ENCODE assay signal across 8 cellular contexts in genomic region chr7:76290847-76291345, GRCh38. TPM values are rescaled to one million over a fixed set of nuclear protein-coding genes. Genes with fewer than 3 reads are reported as not detected.
DNase-seq lines count a peak whose midpoint lies in the region; ATAC-seq, FAIRE-seq and TF ChIP-seq lines count a peak whose summit lies in the region.
"Not testable (repeated sequence)": the region's sequence is repeated elsewhere in the genome, so short reads cannot be mapped to it uniquely, and the experiment has no call there.

No MANE protein-coding gene starts in this region.

- not testable (repeated sequence) for H3K4me2 ChIP-seq in GM12878 (ENCODE audit: control insufficient read depth, insufficient read depth)
- peak overlapping the region; percentile 2 for H3K4me2 ChIP-seq in endothelial cell of umbilical vein (ENCODE audit: insufficient read depth, low read length)

- POLR2A ChIA-PET in activated CD4-positive, alpha-beta T cell treated with anti-CD3 and anti-CD28 coated beads, Interleukin-2, amount 10 ng/mL, durations not matched to agents 7 days and 5 days (lab: Charles Lee) = interaction anchor here (1.2 kb wide), 1 partner anchor 27 kb away, joined by 5 read pairs; no protein-coding TSS in a partner anchor
- POLR2A ChIA-PET in GM12878 (lab: Charles Lee) (interaction anchor here (0.8 to 2.1 kb wide), 2 partner anchors 12 to 27 kb away, joined by 3 to 12 read pairs; partner anchors contain the start of gene HSPB1), endothelial cell of umbilical vein (lab: Charles Lee) (interaction anchor here (0.7 to 2.2 kb wide), 6 partner anchors 8 to 107 kb away, joined by 3 to 55 read pairs (median 5); partner anchors contain the start of genes HSPB1 and YWHAG)

- H3K4me3 Mint-ChIP-seq in activated CD4-positive, alpha-beta T cell treated with anti-CD3 and anti-CD28 coated beads, Interleukin-2, amount 10 ng/mL, durations not matched to agents 7 days and 5 days = not testable (repeated sequence)

- H3K9me1 ChIP-seq in endothelial cell of umbilical vein (replicated peaks; ENCODE audit: control insufficient read depth, extremely low read depth, insufficient read depth, low read length) = not testable (repeated sequence)

- not testable (repeated sequence) for H3K4me1 ChIP-seq in GM12878 (ENCODE audit: control insufficient read depth, insufficient read depth, low read length)
- H3K4me1 ChIP-seq in endothelial cell of umbilical vein (ENCODE audit: control insufficient read depth, extremely low read depth, insufficient read depth, low read length) = peaks cover 27% of the 10 kb centered on the region
- peaks cover 39 to 51% of the 10 kb centered on the region in 2 donors for H3K4me1 ChIP-seq in left lung
- peaks cover 17 to 37% (median 18%) of the 10 kb centered on the region in 3 donors for H3K4me1 ChIP-seq in pancreas
- H3K4me1 ChIP-seq in stomach smooth muscle (ENCODE audit: control insufficient read depth, insufficient read depth, low read length) = peaks cover 40% of the 10 kb centered on the region

- not testable (repeated sequence) for TF ChIP-seq EP300 in GM12878 (IDR thresholded peaks at IDR 0.05; ENCODE audit: borderline replicate concordance in 1 of 2, control insufficient read depth in 1 of 2, low read depth in 2 of 2, low read length in 2 of 2)

- dilution Hi-C loops in endothelial cell of umbilical vein (cut with MboI; ENCODE audit: extremely low pct_ligation_motif_present, low sequenced_read_pairs) = not testable (repeated sequence)

- H3K9ac ChIP-seq in GM12878 (ENCODE audit: control insufficient read depth, insufficient read depth, low read length) (peak overlapping the region; percentile 7; the same call in 1 of the 2 replicates), endothelial cell of umbilical vein (replicated peaks; ENCODE audit: extremely low read depth, insufficient read depth, low read length) (peak overlapping the region; percentile 50), stomach smooth muscle (ENCODE audit: low read length in 2 of 2) (peak overlapping the region in 1 of 2 donors; percentile 45)

- not testable (repeated sequence) for H3K79me2 ChIP-seq in GM12878 (ENCODE audit: control insufficient read depth, insufficient read depth, low read length); endothelial cell of umbilical vein (ENCODE audit: control insufficient read depth, insufficient read depth, low read length)

- TF ChIP-seq POLR2A in GM12878 (IDR thresholded peaks at IDR 0.05; ENCODE audit: low read depth, low read length); endothelial cell of umbilical vein (IDR thresholded peaks at IDR 0.05; ENCODE audit: low read depth, low read length): not testable (repeated sequence)

- CTCF ChIA-PET in activated CD4-positive, alpha-beta T cell treated with anti-CD3 and anti-CD28 coated beads, Interleukin-2, amount 10 ng/mL, durations not matched to agents 7 days and 5 days (lab: Charles Lee) = interaction anchor here (0.8 to 4.4 kb wide), 15 partner anchors 8 to 101 kb away, joined by 3 to 29 read pairs (median 5); partner anchors contain the start of gene HSPB1
- CTCF ChIA-PET in GM12878 (lab: Yijun Ruan, JAX) = interaction anchor here (0.7 to 12.9 kb wide), 19 partner anchors 9 to 271 kb away, joined by 3 to 229 read pairs (median 4); partner anchors contain the start of genes HSPB1 and YWHAG
- CTCF ChIA-PET in endothelial cell of umbilical vein (lab: Charles Lee) = interaction anchor here (0.7 to 2.9 kb wide), 14 partner anchors 8 to 224 kb away, joined by 3 to 132 read pairs (median 8); partner anchors contain the start of genes HSPB1 and YWHAG

- BruUV-seq in GM12878 (replicated peaks; lab: Mats Ljungman, UMichigan); endothelial cell of umbilical vein (replicated peaks; lab: Mats Ljungman, UMichigan): not testable (repeated sequence)

- H4K20me1 ChIP-seq in GM12878 (ENCODE audit: control insufficient read depth, insufficient read depth); endothelial cell of umbilical vein (replicated peaks; ENCODE audit: control insufficient read depth, extremely low read depth, insufficient read depth, low read length): not testable (repeated sequence)

- WGBS in GM12878 (ENCODE audit: insufficient coverage, insufficient replicate concordance, low lambda C conversion rate, missing lambda C conversion rate) = 78% methylated on average over 6 of the region's 6 CpGs
- WGBS in pancreas, 2 donors = 75 to 80% methylated on average over 6 of the region's 6 CpGs

- H3K4me3 ChIP-seq in GM12878; endothelial cell of umbilical vein (replicated peaks in 1 of 3; ENCODE audit: insufficient read depth in 1 of 3, low read depth in 1 of 3, low read length in 3 of 3); left lung; pancreas; stomach smooth muscle (ENCODE audit: low read length in 2 of 2): not testable (repeated sequence)

- H2AFZ ChIP-seq in GM12878 (ENCODE audit: control insufficient read depth, low read depth, low read length) (0 out of 2 replicates have a peak overlapping the region, but pooled peaks have one; percentile 77), endothelial cell of umbilical vein (ENCODE audit: low read depth, low read length) (peak overlapping the region; percentile 32)

- H3K27me3 Mint-ChIP-seq in activated CD4-positive, alpha-beta T cell treated with anti-CD3 and anti-CD28 coated beads, Interleukin-2, amount 10 ng/mL, durations not matched to agents 7 days and 5 days = not testable (repeated sequence)

- H3K27ac ChIP-seq in GM12878 (ENCODE audit: control insufficient read depth, insufficient read depth) (peak overlapping the region; percentile 10; the same call in 1 of the 2 replicates), endothelial cell of umbilical vein (ENCODE audit: insufficient read depth, low read depth, low read length) (peak overlapping the region; percentile 73), left lung (peak overlapping the region; percentile 83 to 99), pancreas (peak overlapping the region; percentile 17 to 99 (median 82)), stomach smooth muscle (ENCODE audit: low read length) (peak overlapping the region; percentile 98)

- in situ Hi-C loops in ACHN (cut with HindIII; ENCODE audit: low pct_ligation_motif_present, low pct_unique_long_range_greater_than_20kb, low sequenced_read_pairs); GM12878 (cut with MboI): not testable (repeated sequence)

- not testable (repeated sequence) for H3K27me3 ChIP-seq in GM12878 (replicated peaks in 1 of 2; ENCODE audit: control insufficient read depth in 2 of 2, insufficient read depth in 2 of 2, low read length in 1 of 2); endothelial cell of umbilical vein (ENCODE audit: control insufficient read depth in 2 of 2, insufficient read depth in 2 of 2, low read length in 2 of 2); left lung; pancreas; stomach smooth muscle (ENCODE audit: control insufficient read depth in 1 of 2, insufficient read depth in 2 of 2, low read length in 2 of 2)

- SMC1A ChIA-PET in GM12878 (lab: Charles Lee; ENCODE audit: uncharacterized antibody, unreplicated experiment) = interaction anchor here (0.6 to 3.0 kb wide), 6 partner anchors 11 to 119 kb away, joined by 3 to 34 read pairs (median 7); partner anchors contain the start of gene HSPB1

- not testable (repeated sequence) for TF ChIP-seq CTCF in GM12878 (IDR thresholded peaks at IDR 0.05 in 2 of 3, conservative IDR thresholded peaks at IDR 0.05 in 1 of 3; ENCODE audit: control insufficient read depth in 2 of 3, extremely low read depth in 1 of 3, insufficient read depth in 1 of 3, low read depth in 3 of 3, low read length in 3 of 3); endothelial cell of umbilical vein (IDR thresholded peaks at IDR 0.05; ENCODE audit: extremely low read depth in 1 of 2, insufficient read depth in 1 of 2, low read depth in 1 of 2, low read length in 2 of 2); left lung (IDR thresholded peaks at IDR 0.05); pancreas (IDR thresholded peaks at IDR 0.05)

- H3K36me3 ChIP-seq in GM12878 (ENCODE audit: control insufficient read depth in 2 of 2, insufficient read depth in 2 of 2, low read length in 1 of 2); endothelial cell of umbilical vein (ENCODE audit: control insufficient read depth in 2 of 2, extremely low read depth in 1 of 2, insufficient read depth in 2 of 2, low read length in 2 of 2); left lung; pancreas; stomach smooth muscle (ENCODE audit: control insufficient read depth in 2 of 2, insufficient read depth in 2 of 2, low read length in 2 of 2): not testable (repeated sequence)

- not testable (repeated sequence) for H3K36me3 Mint-ChIP-seq in activated CD4-positive, alpha-beta T cell treated with anti-CD3 and anti-CD28 coated beads, Interleukin-2, amount 10 ng/mL, durations not matched to agents 7 days and 5 days (ENCODE audit: low read depth)

- peak; percentile 18 for DNase-seq in ACHN
- DNase-seq in M059J (ENCODE audit: low read depth) = peak; percentile 53
- DNase-seq in activated CD4-positive, alpha-beta T cell treated with anti-CD3 and anti-CD28 coated beads, Interleukin-2, amount 10 ng/mL, durations not matched to agents 7 days and 5 days; GM12878 (ENCODE audit: low read depth, low spot score); endothelial cell of umbilical vein (ENCODE audit: low read depth, low spot score); left lung: not testable (repeated sequence)
- DNase-seq in pancreas = peak in 1 of 6 donors; percentile 17

- TF ChIP-seq RAD21 in GM12878 (IDR thresholded peaks at IDR 0.05; ENCODE audit: insufficient read depth, low read depth, low read length) = not testable (repeated sequence)

- H3K27ac Mint-ChIP-seq in activated CD4-positive, alpha-beta T cell treated with anti-CD3 and anti-CD28 coated beads, Interleukin-2, amount 10 ng/mL, durations not matched to agents 7 days and 5 days = peak overlapping the region; percentile 52

- FAIRE-seq in GM12878 (lab: Jason Lieb, UNC); pancreas (lab: Jason Lieb, UNC): not testable (repeated sequence)
- peak; percentile 24 for FAIRE-seq in endothelial cell of umbilical vein (lab: Jason Lieb, UNC)

- RAD21 ChIA-PET in GM12878 (lab: Charles Lee; ENCODE audit: unreplicated experiment) = interaction anchor here (0.7 to 3.1 kb wide), 5 partner anchors 12 to 113 kb away, joined by 3 to 86 read pairs (median 8); partner anchors contain the start of gene HSPB1

- not testable (repeated sequence) for H3K9me3 Mint-ChIP-seq in activated CD4-positive, alpha-beta T cell treated with anti-CD3 and anti-CD28 coated beads, Interleukin-2, amount 10 ng/mL, durations not matched to agents 7 days and 5 days

- not testable (repeated sequence) for H3K9me3 ChIP-seq in GM12878 (replicated peaks; ENCODE audit: control insufficient read depth, insufficient read depth, low read length); endothelial cell of umbilical vein (replicated peaks; ENCODE audit: control insufficient read depth, insufficient read depth, low read length); left lung; pancreas; stomach smooth muscle (ENCODE audit: control insufficient read depth in 2 of 2, low read length in 2 of 2)

- ATAC-seq in GM12878, left lung: not testable (repeated sequence)
- peak in 1 of 4 donors; percentile 1 for ATAC-seq in pancreas

- peaks cover 11% of the 10 kb centered on the region for H3K4me1 Mint-ChIP-seq in activated CD4-positive, alpha-beta T cell treated with anti-CD3 and anti-CD28 coated beads, Interleukin-2, amount 10 ng/mL, durations not matched to agents 7 days and 5 days

- intact Hi-C loops in GM12878 (cut with micrococcal nuclease; ENCODE audit: unreplicated experiment) = loop anchor here (1.0 kb wide), 2 partner anchors 23 to 113 kb away; no protein-coding TSS in a partner anchor
- intact Hi-C loops in endothelial cell of umbilical vein (cut with micrococcal nuclease) = loop anchor here (1.0 to 10.0 kb wide), 6 partner anchors 9 to 243 kb away; partner anchors contain the start of gene MDH2
- intact Hi-C loops in left lung (cut with DNase I) = loop anchor here in 1 of 2 donors (2.0 kb wide), 1 partner anchor 24 kb away; no protein-coding TSS in a partner anchor
- intact Hi-C loops in pancreas (cut with DNase I) = not testable (repeated sequence)

RNA-seq across cellular contexts. Expression of gene HSPB1, which starts 11.6 kb away (rescaled TPM):
- 204 and 265 TPM in 2 replicates for total RNA-seq in M059J (2014; rRNA removed; shearing (Covaris generic))
- 10 to 100 TPM; 27.0 to 28.1 TPM for total RNA-seq in activated CD4-positive, alpha-beta T cell treated with anti-CD3 and anti-CD28 coated beads, Interleukin-2, amount 10 ng/mL, durations not matched to agents 7 days and 5 days
- 21.2 and 22.1 TPM in 2 replicates for total RNA-seq in GM12878 (2013; cell fraction: nucleolus; rRNA removed)
- total RNA-seq in GM12878 (2014; rRNA removed) (31.9 and 47.8 TPM in 2 replicates), GM12878 (2014; rRNA removed; fragmentation: Illumina TruSeq; extraction: Trizol) (35.4 and 41.2 TPM in 2 replicates), GM12878 (2021) (181 and 189 TPM in 2 replicates), endothelial cell of umbilical vein (1,711 and 1,748 TPM in 2 replicates), left lung (100 to 1,000 TPM; 482 to 951 TPM), pancreas (100 to 1,000 TPM; 106 to 752 (median 138) TPM)
- polyA plus RNA-seq in GM12878 (2011; ENCODE audit: low read depth) = 50.0 TPM
- polyA plus RNA-seq in GM12878 (2011; rRNA removed) (10.4 and 67.5 TPM in 2 replicates), GM12878 (2014; fragmentation: Illumina TruSeq; extraction: Trizol) (1.4 and 41.6 TPM in 2 replicates), GM12878 (2014; fragmentation: Nextera tagmentation; extraction: Ambion mirVana) (10 to 100 TPM; 13.7 to 56.5 TPM), GM12878 (2014; rRNA removed) (134 and 182 TPM in 2 replicates), GM12878 (2016; fragmentation: Nextera tagmentation; extraction: Ambion mirVana) (100 to 1,000 TPM; 279 to 297 TPM), endothelial cell of umbilical vein (3,130 and 5,305 TPM in 2 replicates), pancreas (100 to 1,000 TPM; 160 to 642 TPM)
- polyA plus RNA-seq in GM12878 (2011; cell fraction: cytosol; rRNA removed) = 139 and 153 TPM in 2 replicates
- polyA plus RNA-seq in GM12878 (2011; cell fraction: nucleus; rRNA removed) = 127 and 155 TPM in 2 replicates
- 172 and 210 TPM in 2 replicates for polyA plus RNA-seq in GM12878 (2012)
- polyA minus RNA-seq in GM12878 (2011; rRNA and poly(A)+ RNA removed) = 15.6 and 24.8 TPM in 2 replicates
- 42.6 and 53.3 TPM in 2 replicates for polyA minus RNA-seq in GM12878 (2011; cell fraction: cytosol; rRNA and poly(A)+ RNA removed)
- 21.4 and 37.5 TPM in 2 replicates for polyA minus RNA-seq in GM12878 (2011; cell fraction: nucleus; rRNA and poly(A)+ RNA removed)
- 1,445 and 1,938 TPM in 2 replicates for polyA plus RNA-seq in endothelial cell of umbilical vein (2011; cell fraction: cytosol; rRNA removed)
- 390 and 520 TPM in 2 replicates for polyA plus RNA-seq in endothelial cell of umbilical vein (2011; cell fraction: nucleus; rRNA removed)
- polyA plus RNA-seq in endothelial cell of umbilical vein (2012) = 685 and 1,218 TPM in 2 replicates
- polyA minus RNA-seq in endothelial cell of umbilical vein = 292 and 359 TPM in 2 replicates
- 138 TPM for polyA minus RNA-seq in endothelial cell of umbilical vein (2011; cell fraction: cytosol; rRNA and poly(A)+ RNA removed)
- 63.3 and 204 TPM in 2 replicates for polyA minus RNA-seq in endothelial cell of umbilical vein (2011; cell fraction: nucleus; rRNA and poly(A)+ RNA removed)

Comparison
In these comparisons a context has a peak if more than half of its experiments do, and no peak if none do; other contexts are left out.
1. H3K27ac ChIP-seq: peak in every context shown above with its lines; median percentile 98 in stomach smooth muscle; 91 in left lung; 82 in pancreas; 73 in endothelial cell of umbilical vein; 10 in GM12878.